In genomic region chr6:15399651-15400470, GRCh38 we compare ENCODE assay signal across 8 cellular contexts.
DNase-seq lines count a peak whose midpoint lies in the region; ATAC-seq, FAIRE-seq and TF ChIP-seq lines count a peak whose summit lies in the region.

No MANE protein-coding gene starts in this region.

- H3K4me3 ChIP-seq in liver (ENCODE audit: low read depth in 1 of 3, low read length in 3 of 3) (peak overlapping the region; percentile 28 to 49 (median 42)), HepG2 (replicated peaks in 1 of 3; ENCODE audit: insufficient read depth in 1 of 3, low read depth in 2 of 3, low read length in 3 of 3) (no peak overlapping the region), Peyer's patch (peak overlapping the region in 2 of 4 donors; percentile 12 to 34), endocrine pancreas (ENCODE audit: control insufficient read depth, insufficient read depth, low read length) (peak overlapping the region; percentile 24), mucosa of descending colon (no peak overlapping the region), upper lobe of right lung (peak overlapping the region; percentile 33)

- CTCF ChIA-PET in HepG2 (lab: Yijun Ruan, JAX; ENCODE audit: low intra/inter-chr PET ratio, low total read pairs) = no interaction called here

- TF ChIP-seq RAD21 in liver (IDR thresholded peaks at IDR 0.05) = peak in 1 of 2 donors; percentile 37
- TF ChIP-seq RAD21 in HepG2 (CRISPR knock-in tag; IDR thresholded peaks at IDR 0.05) = no peak

- no peak for FAIRE-seq in HepG2 (lab: Jason Lieb, UNC)

- peaks cover 11% of the 10 kb centered on the region for H3K79me2 ChIP-seq in HepG2 (ENCODE audit: insufficient read depth, low read length)

- intact Hi-C loops in HepG2 (cut with micrococcal nuclease; ENCODE audit: unreplicated experiment) = loop anchor here (5.0 kb wide), 1 partner anchor 497 kb away; no protein-coding TSS in a partner anchor
- intact Hi-C loops in mucosa of descending colon (cut with DNase I, micrococcal nuclease) = no loop called here
- intact Hi-C loops in upper lobe of right lung (cut with DNase I) = no loop called here

- no peak for TF ChIP-seq POLR2A in HepG2 (IDR thresholded peaks at IDR 0.05; ENCODE audit: insufficient read depth in 1 of 2, low read depth in 2 of 2, low read length in 2 of 2)
- no peak for TF ChIP-seq POLR2A in Peyer's patch (IDR thresholded peaks at IDR 0.05)

- in situ Hi-C loops in HepG2 (cut with HindIII; ENCODE audit: extremely low pct_ligation_motif_present, low pct_unique_long_range_greater_than_20kb) = no loop called here

- POLR2A ChIA-PET in HepG2 (lab: Yijun Ruan, JAX) = no interaction called here

- no peak overlapping the region for H3K9ac ChIP-seq in liver (ENCODE audit: low read depth in 1 of 2, low read length in 2 of 2)
- no peak overlapping the region for H3K9ac ChIP-seq in HepG2 (ENCODE audit: insufficient read depth, low read depth, low read length)
- no peak overlapping the region for H3K9ac ChIP-seq in endocrine pancreas (ENCODE audit: control insufficient read depth, insufficient read depth, low read length)

- H3K27me3 ChIP-seq in liver (ENCODE audit: control insufficient read depth in 4 of 4, insufficient read depth in 4 of 4, low read length in 3 of 4) (no peaks in the 10 kb centered on the region), HepG2 (ENCODE audit: control insufficient read depth in 1 of 2, insufficient read depth in 2 of 2, low read length in 2 of 2) (no peaks in the 10 kb centered on the region), Peyer's patch (no peaks in the 10 kb centered on the region), endocrine pancreas (ENCODE audit: control insufficient read depth, insufficient read depth, low read length) (no peaks in the 10 kb centered on the region), upper lobe of right lung (no peaks in the 10 kb centered on the region)

- peaks cover 14 to 47% (median 40%) of the 10 kb centered on the region in 4 donors for H3K4me1 ChIP-seq in liver (ENCODE audit: control insufficient read depth in 4 of 4, insufficient read depth in 4 of 4, low read length in 3 of 4)
- H3K4me1 ChIP-seq in HepG2 (ENCODE audit: insufficient read depth, low read length) = peaks cover 31% of the 10 kb centered on the region
- peaks cover 0 to 45% (median 4%) of the 10 kb centered on the region in 4 donors for H3K4me1 ChIP-seq in Peyer's patch
- H3K4me1 ChIP-seq in endocrine pancreas (ENCODE audit: control insufficient read depth, insufficient read depth, low read length) = no peaks in the 10 kb centered on the region
- H3K4me1 ChIP-seq in mucosa of descending colon (ENCODE audit: low read depth) = peaks cover 24% of the 10 kb centered on the region
- peaks cover 38% of the 10 kb centered on the region for H3K4me1 ChIP-seq in upper lobe of right lung

- H3K36me3 ChIP-seq in liver (ENCODE audit: control insufficient read depth in 4 of 4, insufficient read depth in 3 of 4, low read depth in 1 of 4, low read length in 3 of 4) = no peaks in the 10 kb centered on the region
- H3K36me3 ChIP-seq in HepG2 (replicated peaks in 1 of 2; ENCODE audit: control insufficient read depth in 1 of 2, insufficient read depth in 2 of 2, low read length in 2 of 2) = no peaks in the 10 kb centered on the region; a peak in 1 of 5 replicates
- H3K36me3 ChIP-seq in Peyer's patch = no peaks in the 10 kb centered on the region
- no peaks in the 10 kb centered on the region for H3K36me3 ChIP-seq in endocrine pancreas (ENCODE audit: control insufficient read depth, insufficient read depth, low read length)
- H3K36me3 ChIP-seq in mucosa of descending colon (ENCODE audit: low read depth) = no peaks in the 10 kb centered on the region
- H3K36me3 ChIP-seq in upper lobe of right lung = no peaks in the 10 kb centered on the region

- no peak for TF ChIP-seq EP300 in HepG2 (IDR thresholded peaks at IDR 0.05; ENCODE audit: low read depth in 2 of 2, low read length in 2 of 2)
- TF ChIP-seq EP300 in HepG2 (CRISPR knock-in tag; IDR thresholded peaks at IDR 0.05; ENCODE audit: borderline replicate concordance) = no peak

- BruUV-seq in HepG2 (replicated peaks; lab: Mats Ljungman, UMichigan) = no TSS peak

- H3K9me3 ChIP-seq in liver (ENCODE audit: control insufficient read depth in 4 of 4, low read length in 3 of 4) (no peaks in the 10 kb centered on the region), HepG2 (ENCODE audit: low read length) (no peaks in the 10 kb centered on the region), Peyer's patch (no peaks in the 10 kb centered on the region), endocrine pancreas (ENCODE audit: control insufficient read depth, low read length) (no peaks in the 10 kb centered on the region), mucosa of descending colon (no peaks in the 10 kb centered on the region), upper lobe of right lung (no peaks in the 10 kb centered on the region)

- 13% methylated on average over 9 of the region's 9 CpGs for WGBS in liver
- WGBS in HepG2 (ENCODE audit: low lambda C conversion rate) = 79% methylated on average over 9 of the region's 9 CpGs

- H2AFZ ChIP-seq in HepG2 (ENCODE audit: low read length) = no peak overlapping the region

- peaks cover 9% of the 10 kb centered on the region; the same call in 1 of the 2 replicates for H4K20me1 ChIP-seq in HepG2 (ENCODE audit: insufficient read depth, low read length)

- no peak for ATAC-seq in HepG2
- ATAC-seq in mucosa of descending colon = peak; percentile 61
- peak; percentile 77 for ATAC-seq in upper lobe of right lung
- no peak for ATAC-seq in GM18861 (IDR thresholded peaks at IDR 0.05; ENCODE audit: unreplicated experiment)

- H3K27ac ChIP-seq in liver (ENCODE audit: low read depth in 1 of 2, low read length in 2 of 2) (peak overlapping the region; percentile 72 to 75), HepG2 (ENCODE audit: extremely low read length, insufficient read depth, low read length) (no peak overlapping the region), Peyer's patch (peak overlapping the region in 2 of 4 donors; percentile 39 to 51), upper lobe of right lung (no peak overlapping the region)

- no peak overlapping the region for H3K4me2 ChIP-seq in HepG2 (ENCODE audit: low read depth, low read length)

- DNase-seq in HepG2 (ENCODE audit: low spot score) (no peak), Peyer's patch (peak in 2 of 3 donors; percentile 34 to 65), mucosa of descending colon (peak; percentile 51 to 68 (median 68)), upper lobe of right lung (peak; percentile 76)
- no peak for DNase-seq in activated CD4-positive, CD25-positive, alpha-beta regulatory T cell (lab: John Stamatoyannopoulos, UW)

- TF ChIP-seq CTCF in liver (IDR thresholded peaks at IDR 0.05; ENCODE audit: low read depth, low read length, missing input control) = no peak
- TF ChIP-seq CTCF in HepG2 (CRISPR knock-in tag; IDR thresholded peaks at IDR 0.05) = no peak
- no peak for TF ChIP-seq CTCF in Peyer's patch (IDR thresholded peaks at IDR 0.05)
- TF ChIP-seq CTCF in mucosa of descending colon (IDR thresholded peaks at IDR 0.05) = no peak
- no peak for TF ChIP-seq CTCF in upper lobe of right lung (IDR thresholded peaks at IDR 0.05)

TF ChIP-seq in liver, 16 proteins besides CTCF, POLR2A, EP300 and RAD21 (continues in another document):
- TF ChIP-seq HNF4A (conservative IDR thresholded peaks at IDR 0.05) = peak in 1 of 2 donors; percentile 35
- TF ChIP-seq NR2F2 (IDR thresholded peaks at IDR 0.05) = no peak

TF ChIP-seq in HepG2, 621 proteins besides CTCF, POLR2A, EP300 and RAD21 (continues in another document):
- TF ChIP-seq PAWR (CRISPR knock-in tag; IDR thresholded peaks at IDR 0.05; ENCODE audit: borderline replicate concordance) (no peak), TOPORS (CRISPR knock-in tag; IDR thresholded peaks at IDR 0.05) (no peak), HMGXB4 (CRISPR knock-in tag; IDR thresholded peaks at IDR 0.05; ENCODE audit: borderline replicate concordance in 1 of 2, low read depth in 1 of 2) (no peak), CBX1 (IDR thresholded peaks at IDR 0.05; ENCODE audit: low read depth) (no peak), KDM3A (CRISPR knock-in tag; IDR thresholded peaks at IDR 0.05; ENCODE audit: low read depth) (no peak), MAFK (conservative IDR thresholded peaks at IDR 0.05 in 1 of 2, IDR thresholded peaks at IDR 0.05 in 1 of 2; ENCODE audit: low read length in 2 of 2) (no peak), POGK (CRISPR knock-in tag; conservative IDR thresholded peaks at IDR 0.05) (no peak), ZNF326 (CRISPR knock-in tag; IDR thresholded peaks at IDR 0.05; ENCODE audit: borderline replicate concordance) (no peak), SSRP1 (CRISPR knock-in tag; IDR thresholded peaks at IDR 0.05) (no peak)

Comparison
In these comparisons a context has a peak if more than half of its experiments do, and no peak if none do; other contexts are left out.
1. H3K27ac ChIP-seq: peak in liver (2 of 2); none in HepG2 (single experiment) and upper lobe of right lung (single experiment).
2. H3K4me3 ChIP-seq: peak in liver (3 of 3), endocrine pancreas (single experiment) and upper lobe of right lung (single experiment); none in HepG2 (0 of 3) and mucosa of descending colon (single experiment).
3. ATAC-seq: peak in mucosa of descending colon (single experiment) and upper lobe of right lung (single experiment); none in HepG2 (single experiment) and GM18861 (single experiment).
4. DNase-seq: peak in Peyer's patch (2 of 3), mucosa of descending colon (3 of 3) and upper lobe of right lung (single experiment); none in HepG2 (single experiment) and activated CD4-positive, CD25-positive, alpha-beta regulatory T cell (0 of 4).